ENCODE assay signal across 14 cellular contexts in genomic region chr12:69266045-69266635, GRCh38. TPM values are rescaled to one million over a fixed set of nuclear protein-coding genes. Genes with fewer than 3 reads are reported as not detected.
DNase-seq lines count a peak whose midpoint lies in the region; ATAC-seq, FAIRE-seq and TF ChIP-seq lines count a peak whose summit lies in the region.
"Had no signal": no experiment of that assay in that cellular context is flagged by ENCODE, and none has a peak within 500 bp of the region (broad histone marks: within the 10 kb centered on the region; RNA-seq: fewer than 3 reads in every experiment).

No MANE protein-coding gene starts in this region.

- ATAC-seq in upper lobe of right lung, result no peak
- ATAC-seq in HG02981 (IDR thresholded peaks at IDR 0.05; ENCODE audit: unreplicated experiment), result no peak

- no peaks in the 10 kb centered on the region for H3K27me3 ChIP-seq in astrocyte (ENCODE audit: insufficient read depth, low read length)
- no peaks in the 10 kb centered on the region for H3K27me3 ChIP-seq in upper lobe of right lung
- H3K27me3 ChIP-seq: BLaER1 treated with 17β-estradiol and CSF1 and Interleukin-3, amounts not matched to agents 10 nM and 100 nM had no signal

- H3K27me3 Mint-ChIP-seq in astrocyte (ENCODE audit: low read depth, unreplicated experiment), result no peaks in the 10 kb centered on the region
- no peaks in the 10 kb centered on the region for H3K27me3 Mint-ChIP-seq in activated naive CD8-positive, alpha-beta T cell treated with anti-CD3 and anti-CD28 coated beads for 36 hours

- H3K27ac ChIP-seq in astrocyte (ENCODE audit: low read depth, low read length), result no peak overlapping the region
- no peak overlapping the region for H3K27ac ChIP-seq in upper lobe of right lung
- H3K27ac ChIP-seq: BLaER1 treated with 17β-estradiol and CSF1 and Interleukin-3, amounts not matched to agents 10 nM and 100 nM had no signal

- peaks cover 13% of the 10 kb centered on the region for H3K36me3 Mint-ChIP-seq in astrocyte (ENCODE audit: low read depth, unreplicated experiment)
- peaks cover 23% of the 10 kb centered on the region for H3K36me3 Mint-ChIP-seq in activated naive CD8-positive, alpha-beta T cell treated with anti-CD3 and anti-CD28 coated beads for 36 hours

- DNase-seq in AG10803 (ENCODE audit: low read depth), result peak; percentile 20
- peak; percentile 22 for DNase-seq in HTR-8/SVneo (ENCODE audit: insufficient read length, low spot score)
- peak; percentile 68 for DNase-seq in astrocyte (ENCODE audit: low read depth)
- DNase-seq in iris pigment epithelial cell (ENCODE audit: low read depth), result peak; percentile 79
- DNase-seq in upper lobe of right lung, result no peak
- no peak for DNase-seq in activated naive CD8-positive, alpha-beta T cell treated with anti-CD3 and anti-CD28 coated beads for 36 hours
- no peak for DNase-seq in islet precursor cell
- DNase-seq: activated CD8-positive, alpha-beta memory T cell treated with anti-CD3 and anti-CD28 coated beads, Interleukin-2, amount 50 U/mL, for 4 hours; anterior cingulate cortex; NCI-H2171 treated with DMSO at 0.1 percent for 48 hours; T1000 had no signal

- FAIRE-seq in HTR-8/SVneo (lab: Jason Lieb, UNC) (no peak), astrocyte (lab: Jason Lieb, UNC) (no peak)

- no peak overlapping the region for H3K9ac ChIP-seq in astrocyte (ENCODE audit: low read length)
- H3K9ac ChIP-seq: BLaER1 treated with 17β-estradiol and CSF1 and Interleukin-3, amounts not matched to agents 10 nM and 100 nM had no signal

- H2AFZ ChIP-seq in astrocyte (ENCODE audit: low read depth, low read length), result no peak overlapping the region

- peaks cover 12% of the 10 kb centered on the region for H4K20me1 ChIP-seq in astrocyte (ENCODE audit: insufficient read depth, low read length)

- no peak overlapping the region for H3K4me3 Mint-ChIP-seq in astrocyte (ENCODE audit: unreplicated experiment)
- H3K4me3 Mint-ChIP-seq in activated naive CD8-positive, alpha-beta T cell treated with anti-CD3 and anti-CD28 coated beads for 36 hours, result no peak overlapping the region
- H3K4me3 Mint-ChIP-seq: neural crest cell had no signal

- H3K4me1 ChIP-seq in astrocyte (ENCODE audit: insufficient read depth, low read length) (peaks cover 3% of the 10 kb centered on the region), upper lobe of right lung (no peaks in the 10 kb centered on the region)

- H3K9me3 ChIP-seq in astrocyte (ENCODE audit: insufficient read depth, low read depth, low read length), result no peaks in the 10 kb centered on the region
- H3K9me3 ChIP-seq in upper lobe of right lung, result no peaks in the 10 kb centered on the region
- H3K9me3 ChIP-seq: BLaER1 treated with 17β-estradiol and CSF1 and Interleukin-3, amounts not matched to agents 10 nM and 100 nM had no signal

- TF ChIP-seq CTCF in AG10803 (conservative IDR thresholded peaks at IDR 0.05; ENCODE audit: low read length), result no peak
- TF ChIP-seq CTCF in astrocyte (IDR thresholded peaks at IDR 0.05; ENCODE audit: insufficient read depth, low read depth, low read length), result no peak
- TF ChIP-seq CTCF in upper lobe of right lung (IDR thresholded peaks at IDR 0.05), result no peak

- H3K36me3 ChIP-seq in astrocyte (ENCODE audit: insufficient read depth, low read length), result peaks cover 18% of the 10 kb centered on the region
- H3K36me3 ChIP-seq in upper lobe of right lung, result peaks cover 74% of the 10 kb centered on the region

- H3K4me1 Mint-ChIP-seq in astrocyte (ENCODE audit: low read depth, unreplicated experiment), result peaks cover 9% of the 10 kb centered on the region
- peaks cover 15% of the 10 kb centered on the region for H3K4me1 Mint-ChIP-seq in activated naive CD8-positive, alpha-beta T cell treated with anti-CD3 and anti-CD28 coated beads for 36 hours

- peaks cover 27% of the 10 kb centered on the region for H3K79me2 ChIP-seq in astrocyte (ENCODE audit: insufficient read depth, low read length)

- intact Hi-C loops in upper lobe of right lung (cut with DNase I), result no loop called here

- H3K4me3 ChIP-seq in AG10803 (ENCODE audit: low read length) (no peak overlapping the region), astrocyte (ENCODE audit: insufficient read depth, low read depth, low read length) (no peak overlapping the region), upper lobe of right lung (no peak overlapping the region)
- H3K4me3 ChIP-seq: BLaER1 treated with 17β-estradiol and CSF1 and Interleukin-3, amounts not matched to agents 10 nM and 100 nM had no signal

- peak overlapping the region; percentile 24 for H3K4me2 ChIP-seq in astrocyte (ENCODE audit: low read length)
- H3K4me2 ChIP-seq: BLaER1 treated with 17β-estradiol and CSF1 and Interleukin-3, amounts not matched to agents 10 nM and 100 nM had no signal

- no peaks in the 10 kb centered on the region for H3K9me3 Mint-ChIP-seq in astrocyte (ENCODE audit: unreplicated experiment)
- no peaks in the 10 kb centered on the region for H3K9me3 Mint-ChIP-seq in activated naive CD8-positive, alpha-beta T cell treated with anti-CD3 and anti-CD28 coated beads for 36 hours
- H3K9me3 Mint-ChIP-seq: neural crest cell had no signal

- no peak overlapping the region for H3K27ac Mint-ChIP-seq in astrocyte (ENCODE audit: unreplicated experiment)
- H3K27ac Mint-ChIP-seq in activated naive CD8-positive, alpha-beta T cell treated with anti-CD3 and anti-CD28 coated beads for 36 hours, result no peak overlapping the region

RNA-seq across cellular contexts. Expression of gene CPSF6, which starts 26.8 kb away (rescaled TPM):
- total RNA-seq in astrocyte, result 58.4 and 68.3 TPM in 2 replicates
- 53.4 TPM for total RNA-seq in upper lobe of right lung
- 100 to 1,000 TPM; 124 to 133 TPM for total RNA-seq in activated naive CD8-positive, alpha-beta T cell treated with anti-CD3 and anti-CD28 coated beads for 36 hours

Comparison
In these comparisons a context has a peak if more than half of its experiments do, and no peak if none do; other contexts are left out.
1. DNase-seq: peak in AG10803 (single experiment), HTR-8/SVneo (single experiment), astrocyte (single experiment) and iris pigment epithelial cell (single experiment); none in upper lobe of right lung (single experiment), activated naive CD8-positive, alpha-beta T cell treated with anti-CD3 and anti-CD28 coated beads for 36 hours (single experiment) and islet precursor cell (single experiment).